Comparison of ENCODE assay signal across 10 cellular contexts in the genomic region with DNA sequence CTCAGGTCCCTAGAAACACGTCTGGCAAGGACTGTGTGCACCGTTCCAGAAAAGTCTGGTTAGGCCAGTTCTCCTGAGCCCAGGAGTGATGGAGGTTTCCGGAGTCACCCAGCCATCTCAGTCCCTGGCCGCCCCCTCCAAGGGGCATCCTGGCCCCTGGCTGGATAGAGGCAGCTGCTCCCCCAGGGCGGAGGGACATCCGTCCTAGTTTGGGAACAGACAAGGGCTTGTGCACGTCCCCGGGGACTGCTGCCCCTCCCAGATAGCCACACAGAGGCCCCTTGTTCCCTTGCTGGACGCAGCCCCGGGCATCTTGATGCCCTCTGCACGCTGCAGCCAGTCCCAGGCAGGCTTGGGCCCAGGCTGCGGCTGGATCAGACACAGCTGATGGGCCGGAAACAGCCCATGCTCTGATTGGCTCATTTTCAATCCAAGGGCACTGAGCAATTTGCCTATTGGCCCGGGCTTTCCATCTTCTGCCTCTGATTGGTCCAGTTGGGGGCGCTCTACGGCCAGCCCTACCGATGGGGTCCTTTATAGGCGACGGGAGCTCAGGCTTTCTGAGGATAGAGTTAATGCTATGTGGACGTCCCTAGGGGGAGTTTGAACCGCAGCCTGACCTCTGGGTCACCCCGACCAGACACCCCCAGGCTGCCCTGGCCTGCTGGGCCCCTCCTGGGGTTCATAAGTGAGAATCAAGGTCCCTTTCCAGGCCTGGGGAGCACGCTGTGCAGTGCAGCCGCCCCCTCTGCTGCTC. TPM values are rescaled to one million over a fixed set of nuclear protein-coding genes. Genes with fewer than 3 reads are reported as not detected.
A peak's percentile ranks its signal among the peaks of the same experiment; 100 is the strongest.
DNase-seq lines count a peak whose midpoint lies in the region; ATAC-seq and TF ChIP-seq lines count a peak whose summit lies in the region.
"Had no signal": no experiment of that assay in that cellular context is flagged by ENCODE, and none has a peak within 500 bp of the region (broad histone marks: within the 10 kb centered on the region; RNA-seq: fewer than 3 reads in every experiment).

No MANE protein-coding gene starts in this region.

- TF ChIP-seq POLR2A in esophagus squamous epithelium (IDR thresholded peaks at IDR 0.05), result no peak

- peaks cover 16% of the 10 kb centered on the region for H3K4me1 Mint-ChIP-seq in activated CD8-positive, alpha-beta T cell treated with anti-CD3 and anti-CD28 coated beads for 36 hours (ENCODE audit: low read depth)
- peaks cover 12% of the 10 kb centered on the region for H3K4me1 Mint-ChIP-seq in activated CD8-positive, alpha-beta T cell treated with anti-CD3 and anti-CD28 coated beads, Interleukin-2, amount 10 ng/mL, durations not matched to agents 7 days and 5 days (ENCODE audit: low read depth)

- H3K36me3 ChIP-seq in esophagus squamous epithelium (peaks cover 0 to 17% (median 0%) of the 10 kb centered on the region in 3 donors), mucosa of rectum (ENCODE audit: control insufficient read depth in 2 of 2, insufficient read depth in 2 of 2, low read length in 2 of 2) (peaks cover 0 to 6% of the 10 kb centered on the region in 2 donors), urinary bladder (ENCODE audit: insufficient read depth) (no peaks in the 10 kb centered on the region)

- H3K27me3 ChIP-seq in esophagus squamous epithelium (no peaks in the 10 kb centered on the region), mucosa of rectum (ENCODE audit: control insufficient read depth in 2 of 2, insufficient read depth in 2 of 2, low read length in 2 of 2) (no peaks in the 10 kb centered on the region)

- H3K9me3 ChIP-seq in esophagus squamous epithelium (no peaks in the 10 kb centered on the region), mucosa of rectum (ENCODE audit: control insufficient read depth in 2 of 2, low read length in 2 of 2) (no peaks in the 10 kb centered on the region)
- H3K9me3 ChIP-seq: A549 had no signal

- no peaks in the 10 kb centered on the region for H3K9me3 Mint-ChIP-seq in activated CD8-positive, alpha-beta T cell treated with anti-CD3 and anti-CD28 coated beads for 36 hours
- no peaks in the 10 kb centered on the region for H3K9me3 Mint-ChIP-seq in activated CD8-positive, alpha-beta T cell treated with anti-CD3 and anti-CD28 coated beads, Interleukin-2, amount 10 ng/mL, durations not matched to agents 7 days and 5 days (ENCODE audit: insufficient read depth)
- H3K9me3 Mint-ChIP-seq: activated B cell treated with CpG ODN at 0.5 μM for 24 hours had no signal

- CTCF ChIA-PET in activated CD8-positive, alpha-beta T cell treated with anti-CD3 and anti-CD28 coated beads for 36 hours (lab: Charles Lee), result interaction anchor here (1.1 to 3.8 kb wide), 4 partner anchors 13 to 33 kb away, joined by 3 to 23 read pairs (median 4); no protein-coding TSS in a partner anchor
- CTCF ChIA-PET in activated CD8-positive, alpha-beta T cell treated with anti-CD3 and anti-CD28 coated beads, Interleukin-2, amount 10 ng/mL, durations not matched to agents 7 days and 5 days (lab: Charles Lee), result interaction anchor here (1.9 to 6.7 kb wide), 2 partner anchors 17 to 23 kb away, joined by 7 to 62 read pairs; a partner anchor contains a TSS

- H3K27me3 Mint-ChIP-seq in activated CD8-positive, alpha-beta T cell treated with anti-CD3 and anti-CD28 coated beads for 36 hours, result no peaks in the 10 kb centered on the region
- no peaks in the 10 kb centered on the region for H3K27me3 Mint-ChIP-seq in activated CD8-positive, alpha-beta T cell treated with anti-CD3 and anti-CD28 coated beads, Interleukin-2, amount 10 ng/mL, durations not matched to agents 7 days and 5 days (ENCODE audit: low read depth)
- H3K27me3 Mint-ChIP-seq: activated B cell treated with CpG ODN at 0.5 μM for 24 hours had no signal

- 66% methylated on average over 9 of the region's 24 CpGs; no CpG with 5 or more reads in 1 of the 2 donors for WGBS in esophagus squamous epithelium, 2 donors
- 48% methylated on average over 24 of the region's 24 CpGs for WGBS in urinary bladder

- no peak for ATAC-seq in activated CD8-positive, alpha-beta T cell treated with anti-CD3 and anti-CD28 coated beads for 36 hours
- ATAC-seq in activated CD8-positive, alpha-beta T cell treated with anti-CD3 and anti-CD28 coated beads, Interleukin-2, amount 10 ng/mL, durations not matched to agents 7 days and 5 days, result no peak
- ATAC-seq in GM18502 (IDR thresholded peaks at IDR 0.05; ENCODE audit: poor library complexity, unreplicated experiment), result no peak
- ATAC-seq: A549 had no signal

- intact Hi-C loops in activated CD8-positive, alpha-beta T cell treated with anti-CD3 and anti-CD28 coated beads for 36 hours (cut with micrococcal nuclease), result no loop called here
- intact Hi-C loops in esophagus squamous epithelium (cut with DNase I), result no loop called here

- H3K9ac ChIP-seq in mucosa of rectum (ENCODE audit: low read depth in 1 of 2, low read length in 2 of 2), result peak overlapping the region in 1 of 2 donors; percentile 18

- H3K4me3 ChIP-seq in esophagus squamous epithelium (peak overlapping the region in 2 of 4 donors; percentile 13 to 38), mucosa of rectum (ENCODE audit: low read length in 2 of 2) (peak overlapping the region in 1 of 2 donors; percentile 26), urinary bladder (ENCODE audit: low read depth, low read length) (no peak overlapping the region)
- H3K4me3 ChIP-seq: A549 had no signal

- H3K36me3 Mint-ChIP-seq in activated CD8-positive, alpha-beta T cell treated with anti-CD3 and anti-CD28 coated beads for 36 hours (ENCODE audit: low read depth), result no peaks in the 10 kb centered on the region
- H3K36me3 Mint-ChIP-seq in activated CD8-positive, alpha-beta T cell treated with anti-CD3 and anti-CD28 coated beads, Interleukin-2, amount 10 ng/mL, durations not matched to agents 7 days and 5 days (ENCODE audit: low read depth), result no peaks in the 10 kb centered on the region

- peak overlapping the region; percentile 15 to 90 (median 68) for H3K27ac ChIP-seq in esophagus squamous epithelium
- H3K27ac ChIP-seq in mucosa of rectum (ENCODE audit: low read depth in 2 of 2, low read length in 2 of 2), result peak overlapping the region; percentile 66 to 76
- peak overlapping the region; percentile 81 for H3K27ac ChIP-seq in urinary bladder (ENCODE audit: low read depth)
- H3K27ac ChIP-seq: A549 had no signal

- H3K4me3 Mint-ChIP-seq in activated CD8-positive, alpha-beta T cell treated with anti-CD3 and anti-CD28 coated beads for 36 hours, result no peak overlapping the region
- no peak overlapping the region for H3K4me3 Mint-ChIP-seq in activated CD8-positive, alpha-beta T cell treated with anti-CD3 and anti-CD28 coated beads, Interleukin-2, amount 10 ng/mL, durations not matched to agents 7 days and 5 days
- H3K4me3 Mint-ChIP-seq: activated B cell treated with CpG ODN at 0.5 μM for 24 hours had no signal

- DNase-seq in activated CD8-positive, alpha-beta T cell treated with anti-CD3 and anti-CD28 coated beads for 36 hours, result peak; percentile 18
- DNase-seq in activated CD8-positive, alpha-beta T cell treated with anti-CD3 and anti-CD28 coated beads, Interleukin-2, amount 10 ng/mL, durations not matched to agents 7 days and 5 days, result no peak
- DNase-seq in esophagus squamous epithelium (lab: John Stamatoyannopoulos, UW) (no peak), NCI-H748 (lab: John Stamatoyannopoulos, UW; ENCODE audit: unreplicated experiment) (no peak)
- no peak for DNase-seq in stimulated activated CD4-positive, alpha-beta T cell treated with anti-CD3 and anti-CD28 coated beads, Interleukin-4, amount 100 ng/mL, for 24 hours
- DNase-seq: activated B cell treated with CpG ODN at 0.5 μM for 24 hours had no signal

- POLR2A ChIA-PET in activated CD8-positive, alpha-beta T cell treated with anti-CD3 and anti-CD28 coated beads for 36 hours (lab: Charles Lee), result interaction anchor here (1.2 to 2.7 kb wide), 2 partner anchors 9 to 26 kb away, joined by 3 to 7 read pairs; no protein-coding TSS in a partner anchor
- POLR2A ChIA-PET in activated CD8-positive, alpha-beta T cell treated with anti-CD3 and anti-CD28 coated beads, Interleukin-2, amount 10 ng/mL, durations not matched to agents 7 days and 5 days (lab: Charles Lee), result interaction anchor here (0.6 kb wide), 1 partner anchor 185 kb away, joined by 4 read pairs; no protein-coding TSS in a partner anchor

- no peak overlapping the region for H3K27ac Mint-ChIP-seq in activated CD8-positive, alpha-beta T cell treated with anti-CD3 and anti-CD28 coated beads for 36 hours
- H3K27ac Mint-ChIP-seq in activated CD8-positive, alpha-beta T cell treated with anti-CD3 and anti-CD28 coated beads, Interleukin-2, amount 10 ng/mL, durations not matched to agents 7 days and 5 days, result no peak overlapping the region
- H3K27ac Mint-ChIP-seq: activated B cell treated with CpG ODN at 0.5 μM for 24 hours had no signal

- H3K4me1 ChIP-seq in esophagus squamous epithelium (peaks cover 13 to 58% (median 17%) of the 10 kb centered on the region in 3 donors), mucosa of rectum (ENCODE audit: control insufficient read depth in 2 of 2, insufficient read depth in 2 of 2, low read length in 2 of 2) (peaks cover 6 to 7% of the 10 kb centered on the region in 2 donors), urinary bladder (ENCODE audit: insufficient read depth) (no peaks in the 10 kb centered on the region)

- no peak for TF ChIP-seq CTCF in activated CD8-positive, alpha-beta T cell treated with anti-CD3 and anti-CD28 coated beads for 36 hours (IDR thresholded peaks at IDR 0.05)
- TF ChIP-seq CTCF in esophagus squamous epithelium (IDR thresholded peaks at IDR 0.05), result no peak

RNA-seq across cellular contexts. Expression of a gene that starts 3.7 kb away (rescaled TPM):
- total RNA-seq in activated CD8-positive, alpha-beta T cell treated with anti-CD3 and anti-CD28 coated beads for 36 hours, result 1 to 10 TPM; 6.3 to 6.6 TPM
- total RNA-seq in activated CD8-positive, alpha-beta T cell treated with anti-CD3 and anti-CD28 coated beads, Interleukin-2, amount 10 ng/mL, durations not matched to agents 7 days and 5 days, result 1 to 10 TPM; 3.5 to 3.8 TPM
- total RNA-seq in esophagus squamous epithelium (1 to 10 TPM; 1.6 to 6.1 (median 3.3) TPM), urinary bladder (26.4 TPM)
- 11.5 TPM for polyA plus RNA-seq in urinary bladder

RNA-seq across cellular contexts. Expression of a gene that starts 24.6 kb away (rescaled TPM):
- total RNA-seq in activated CD8-positive, alpha-beta T cell treated with anti-CD3 and anti-CD28 coated beads for 36 hours, result 100 to 1,000 TPM; 151 to 153 TPM
- 10 to 100 TPM; 85.9 to 87.0 TPM for total RNA-seq in activated CD8-positive, alpha-beta T cell treated with anti-CD3 and anti-CD28 coated beads, Interleukin-2, amount 10 ng/mL, durations not matched to agents 7 days and 5 days
- 100 to 1,000 TPM in 2 of 4 donors, 10 to 100 TPM in 2; 77.6 to 105 (median 92.6) TPM for total RNA-seq in esophagus squamous epithelium
- 9.9 TPM for total RNA-seq in urinary bladder
- polyA plus RNA-seq in urinary bladder, result 77.4 TPM

RNA-seq across cellular contexts. Expression of a gene that starts 32.6 kb away (rescaled TPM):
- total RNA-seq in activated CD8-positive, alpha-beta T cell treated with anti-CD3 and anti-CD28 coated beads for 36 hours, result 100 to 1,000 TPM; 372 to 379 TPM
- total RNA-seq in activated CD8-positive, alpha-beta T cell treated with anti-CD3 and anti-CD28 coated beads, Interleukin-2, amount 10 ng/mL, durations not matched to agents 7 days and 5 days, result 100 to 1,000 TPM; 408 to 412 TPM
- 10 to 100 TPM; 29.5 to 80.6 (median 48.4) TPM for total RNA-seq in esophagus squamous epithelium
- total RNA-seq in urinary bladder, result 35.5 TPM
- polyA plus RNA-seq in urinary bladder, result 32.5 TPM

RNA-seq across cellular contexts. Expression of a gene that starts 43.5 kb away (rescaled TPM):
- 10 to 100 TPM; 35.5 to 37.2 TPM for total RNA-seq in activated CD8-positive, alpha-beta T cell treated with anti-CD3 and anti-CD28 coated beads for 36 hours
- total RNA-seq in activated CD8-positive, alpha-beta T cell treated with anti-CD3 and anti-CD28 coated beads, Interleukin-2, amount 10 ng/mL, durations not matched to agents 7 days and 5 days, result 10 to 100 TPM; 10.7 to 11.1 TPM
- total RNA-seq in esophagus squamous epithelium, result 10 to 100 TPM in 1 of 4 donors, 1 to 10 TPM in 3; 5.4 to 26.4 (median 7.7) TPM
- 7.7 TPM for total RNA-seq in urinary bladder
- 26.4 TPM for polyA plus RNA-seq in urinary bladder

RNA-seq across cellular contexts. Expression of a gene that starts 59.4 kb away (rescaled TPM):
- under 1 TPM; 0.36 to 0.54 TPM for total RNA-seq in activated CD8-positive, alpha-beta T cell treated with anti-CD3 and anti-CD28 coated beads for 36 hours
- 1 to 10 TPM in 1 of 2 experiments, under 1 TPM in 1; 0.99 to 1.1 TPM for total RNA-seq in activated CD8-positive, alpha-beta T cell treated with anti-CD3 and anti-CD28 coated beads, Interleukin-2, amount 10 ng/mL, durations not matched to agents 7 days and 5 days
- total RNA-seq in esophagus squamous epithelium (under 1 TPM in 2 of 4 donors, not detected in 2; 0.29 to 0.76 TPM), urinary bladder (2.6 TPM)
- 1.4 TPM for polyA plus RNA-seq in urinary bladder
- polyA plus RNA-seq: A549 had no signal

Comparison
In these comparisons a context has a peak if more than half of its experiments do, and no peak if none do; other contexts are left out.
1. RNA of a gene that starts 32.6 kb away (total RNA-seq): 408 to 412 TPM in activated CD8-positive, alpha-beta T cell treated with anti-CD3 and anti-CD28 coated beads, Interleukin-2, amount 10 ng/mL, durations not matched to agents 7 days and 5 days and 372 to 379 TPM in activated CD8-positive, alpha-beta T cell treated with anti-CD3 and anti-CD28 coated beads for 36 hours; 29.5 to 80.6 TPM in esophagus squamous epithelium and 35.5 TPM in urinary bladder (single experiment); every median in the first group is over 4 times any median in the second.
2. Peak in every context shown above with its lines, with median percentiles within 50 percentile points of each other: H3K27ac ChIP-seq.